Comparison of ENCODE assay signal across 13 cellular contexts in the genomic region with DNA sequence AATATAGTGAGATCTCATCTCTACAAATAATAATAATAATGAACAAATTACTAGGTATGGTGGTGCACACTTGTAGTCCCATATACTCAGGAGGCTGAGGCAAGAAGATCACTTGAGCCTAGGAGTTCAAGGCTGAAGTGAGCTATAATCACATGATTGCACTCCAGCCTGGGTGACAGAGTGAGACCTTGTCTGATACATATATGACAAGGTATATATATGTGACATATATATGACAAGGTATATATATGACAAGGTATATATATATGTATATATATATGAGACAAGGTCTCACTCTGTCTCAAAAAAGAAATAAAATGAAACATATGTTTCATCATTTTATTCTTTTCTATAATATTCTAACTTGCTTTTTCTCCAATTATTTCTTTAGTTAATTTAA.
DNase-seq lines count a peak whose midpoint lies in the region; ATAC-seq and TF ChIP-seq lines count a peak whose summit lies in the region.
"Had no signal": no experiment of that assay in that cellular context is flagged by ENCODE, and none has a peak within 500 bp of the region (broad histone marks: within the 10 kb centered on the region; RNA-seq: fewer than 3 reads in every experiment).

No MANE protein-coding gene starts in this region.

- no peak overlapping the region for H2AFZ ChIP-seq in SK-N-SH (ENCODE audit: low read depth)

- no peaks in the 10 kb centered on the region for H3K9me2 ChIP-seq in SK-N-SH

- H3K4me2 ChIP-seq in SK-N-SH = no peak overlapping the region

- CTCF ChIA-PET in SK-N-SH (lab: Yijun Ruan, JAX) = no interaction called here

- H3K79me2 ChIP-seq in SK-N-SH (ENCODE audit: insufficient read depth) = no peaks in the 10 kb centered on the region

- H3K4me3 ChIP-seq in coronary artery = no peak overlapping the region
- H3K4me3 ChIP-seq in SK-N-SH (ENCODE audit: low read depth in 2 of 2, low read length in 1 of 2) = no peak overlapping the region
- H3K4me3 ChIP-seq: lung, suprapubic skin had no signal

- no peak overlapping the region for H3K27ac ChIP-seq in coronary artery
- no peak overlapping the region for H3K27ac ChIP-seq in SK-N-SH (ENCODE audit: low read depth in 2 of 2, low read length in 1 of 2)
- H3K27ac ChIP-seq: suprapubic skin had no signal

- H3K9me3 ChIP-seq in SK-N-SH = no peaks in the 10 kb centered on the region
- H3K9me3 ChIP-seq: BE2C, suprapubic skin had no signal

- no peak for TF ChIP-seq EP300 in SK-N-SH (IDR thresholded peaks at IDR 0.05; ENCODE audit: borderline replicate concordance in 1 of 2, low read depth in 1 of 2, low read length in 1 of 2)

- no peaks in the 10 kb centered on the region for H4K20me1 ChIP-seq in SK-N-SH (ENCODE audit: insufficient read depth)

- H3K9ac ChIP-seq in SK-N-SH = no peak overlapping the region

- TF ChIP-seq RAD21 in SK-N-SH (IDR thresholded peaks at IDR 0.05; ENCODE audit: low read length) = no peak

- POLR2A ChIA-PET in SK-N-SH (lab: Yijun Ruan, JAX) = no interaction called here

- ATAC-seq in GM18873 (IDR thresholded peaks at IDR 0.05; ENCODE audit: low FRiP score, unreplicated experiment) = peak; percentile 11
- peak; percentile 41 for ATAC-seq in GM21526 (IDR thresholded peaks at IDR 0.05; ENCODE audit: low FRiP score, unreplicated experiment)
- peak; percentile 22 for ATAC-seq in HG02981 (IDR thresholded peaks at IDR 0.05; ENCODE audit: unreplicated experiment)
- ATAC-seq in HG03558 (IDR thresholded peaks at IDR 0.05; ENCODE audit: extremely low read depth, unreplicated experiment) = peak; percentile 6
- ATAC-seq: activated T-cell treated with anti-CD3 and anti-CD28 coated beads, Interleukin-2, amount 50 U/mL, for 4 hours had no signal

- no peak for DNase-seq in coronary artery (ENCODE audit: low spot score)
- DNase-seq in activated naive CD4-positive, alpha-beta T cell treated with anti-CD3 and anti-CD28 coated beads, Interleukin-2, amount 50 U/mL, for 16 hours = no peak
- DNase-seq in NCI-H2196 (lab: John Stamatoyannopoulos, UW; ENCODE audit: unreplicated experiment) = no peak
- DNase-seq in SK-N-SH = no peak
- DNase-seq: activated T-cell treated with anti-CD3 and anti-CD28 coated beads, Interleukin-2, amount 50 U/mL, for 4 hours; aorta; BE2C had no signal

- TF ChIP-seq CTCF in coronary artery (IDR thresholded peaks at IDR 0.05) = no peak
- TF ChIP-seq CTCF in SK-N-SH (IDR thresholded peaks at IDR 0.05) = no peak

- H3K27me3 ChIP-seq in SK-N-SH (ENCODE audit: insufficient read depth) = no peaks in the 10 kb centered on the region
- H3K27me3 ChIP-seq: BE2C, suprapubic skin had no signal

- no peaks in the 10 kb centered on the region for H3F3A ChIP-seq in SK-N-SH (replicated peaks; ENCODE audit: insufficient read depth)

- no peaks in the 10 kb centered on the region for H3K36me3 ChIP-seq in SK-N-SH (replicated peaks in 1 of 2; ENCODE audit: control insufficient read depth in 1 of 2, insufficient read depth in 2 of 2, low read length in 1 of 2)
- H3K36me3 ChIP-seq: BE2C, suprapubic skin had no signal

- no peaks in the 10 kb centered on the region for H3K4me1 ChIP-seq in SK-N-SH (ENCODE audit: control insufficient read depth in 1 of 2, insufficient read depth in 2 of 2, low read depth in 1 of 2, low read length in 1 of 2)
- H3K4me1 ChIP-seq: BE2C had no signal

TF ChIP-seq in SK-N-SH, 30 proteins besides CTCF, POLR2A, EP300 and RAD21 (continues in another document):
- TF ChIP-seq FOXM1 (IDR thresholded peaks at IDR 0.05; ENCODE audit: low read depth) (no peak), SMC3 (IDR thresholded peaks at IDR 0.05; ENCODE audit: low read depth, low read length) (no peak), USF2 (IDR thresholded peaks at IDR 0.05; ENCODE audit: borderline replicate concordance, low read depth, low read length) (no peak), RFX5 (IDR thresholded peaks at IDR 0.05; ENCODE audit: low read length) (no peak), FOXJ3 (CRISPR knock-in tag; IDR thresholded peaks at IDR 0.05) (no peak), TAF1 (IDR thresholded peaks at IDR 0.05; ENCODE audit: borderline replicate concordance, low read depth, low read length) (no peak), MEF2A (IDR thresholded peaks at IDR 0.05; ENCODE audit: borderline replicate concordance, low read depth) (no peak), MAX (IDR thresholded peaks at IDR 0.05; ENCODE audit: low read depth) (no peak), PBX3 (IDR thresholded peaks at IDR 0.05) (no peak), YY1 (IDR thresholded peaks at IDR 0.05; ENCODE audit: low read depth) (no peak), EZH2phosphoT487 (IDR thresholded peaks at IDR 0.05; ENCODE audit: borderline replicate concordance, low read depth) (no peak), REST (IDR thresholded peaks at IDR 0.05; ENCODE audit: low read depth, low read length) (no peak), RXRA (IDR thresholded peaks at IDR 0.05; ENCODE audit: borderline replicate concordance, low read depth) (no peak), ELF1 (IDR thresholded peaks at IDR 0.05) (no peak), SIN3A (IDR thresholded peaks at IDR 0.05; ENCODE audit: borderline replicate concordance, low read depth, low read length) (no peak), FOSL2 (IDR thresholded peaks at IDR 0.05; ENCODE audit: borderline replicate concordance, low read depth) (no peak)
- TF ChIP-seq, protein P1, sequence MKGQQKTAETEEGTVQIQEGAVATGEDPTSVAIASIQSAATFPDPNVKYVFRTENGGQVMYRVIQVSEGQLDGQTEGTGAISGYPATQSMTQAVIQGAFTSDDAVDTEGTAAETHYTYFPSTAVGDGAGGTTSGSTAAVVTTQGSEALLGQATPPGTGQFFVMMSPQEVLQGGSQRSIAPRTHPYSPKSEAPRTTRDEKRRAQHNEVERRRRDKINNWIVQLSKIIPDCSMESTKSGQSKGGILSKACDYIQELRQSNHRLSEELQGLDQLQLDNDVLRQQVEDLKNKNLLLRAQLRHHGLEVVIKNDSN (IDR thresholded peaks at IDR 0.05; ENCODE audit: borderline replicate concordance, low read depth) = no peak
- TF ChIP-seq, protein P2, sequence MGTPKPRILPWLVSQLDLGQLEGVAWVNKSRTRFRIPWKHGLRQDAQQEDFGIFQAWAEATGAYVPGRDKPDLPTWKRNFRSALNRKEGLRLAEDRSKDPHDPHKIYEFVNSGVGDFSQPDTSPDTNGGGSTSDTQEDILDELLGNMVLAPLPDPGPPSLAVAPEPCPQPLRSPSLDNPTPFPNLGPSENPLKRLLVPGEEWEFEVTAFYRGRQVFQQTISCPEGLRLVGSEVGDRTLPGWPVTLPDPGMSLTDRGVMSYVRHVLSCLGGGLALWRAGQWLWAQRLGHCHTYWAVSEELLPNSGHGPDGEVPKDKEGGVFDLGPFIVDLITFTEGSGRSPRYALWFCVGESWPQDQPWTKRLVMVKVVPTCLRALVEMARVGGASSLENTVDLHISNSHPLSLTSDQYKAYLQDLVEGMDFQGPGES (IDR thresholded peaks at IDR 0.05; ENCODE audit: low read depth, low read length) = no peak
